ENCODE assay signal across 15 cellular contexts in genomic region chr10:113915540-113915939, GRCh38.
DNase-seq lines count a peak whose midpoint lies in the region; ATAC-seq and TF ChIP-seq lines count a peak whose summit lies in the region.
"Had no signal": no experiment of that assay in that cellular context is flagged by ENCODE, and none has a peak within 500 bp of the region (broad histone marks: within the 10 kb centered on the region; RNA-seq: fewer than 3 reads in every experiment).

No MANE protein-coding gene starts in this region.

- no peaks in the 10 kb centered on the region for H3K9me3 Mint-ChIP-seq in central memory CD8-positive, alpha-beta T cell
- H3K9me3 Mint-ChIP-seq: HFFc6 had no signal

- H3K27me3 ChIP-seq in left ventricle myocardium inferior (ENCODE audit: low read depth), result no peaks in the 10 kb centered on the region
- H3K27me3 ChIP-seq in heart right ventricle, result no peaks in the 10 kb centered on the region
- H3K27me3 ChIP-seq in PC-9 (ENCODE audit: insufficient read depth, low read depth), result no peaks in the 10 kb centered on the region
- H3K27me3 ChIP-seq in lung (ENCODE audit: control insufficient read depth, insufficient read depth), result no peaks in the 10 kb centered on the region
- H3K27me3 ChIP-seq: BLaER1 treated with 17β-estradiol and CSF1 and Interleukin-3, amounts not matched to agents 10 nM and 100 nM had no signal

- H3K36me3 ChIP-seq in left ventricle myocardium inferior (peaks cover 26% of the 10 kb centered on the region), heart right ventricle (peaks cover 0 to 46% (median under 1%) of the 10 kb centered on the region in 9 donors), PC-9 (ENCODE audit: low read depth) (no peaks in the 10 kb centered on the region), lung (ENCODE audit: control insufficient read depth in 2 of 2, insufficient read depth in 2 of 2, low read length in 2 of 2) (peaks cover 2 to 4% of the 10 kb centered on the region in 2 donors), OCI-LY7 (ENCODE audit: insufficient read depth, low read length) (peaks cover 3% of the 10 kb centered on the region; the same call in 1 of the 2 replicates)

- peaks cover 10% of the 10 kb centered on the region for H3K4me1 ChIP-seq in left ventricle myocardium inferior
- H3K4me1 ChIP-seq in heart right ventricle, result peaks cover 0 to 6% (median 0%) of the 10 kb centered on the region in 9 donors
- peaks cover 9% of the 10 kb centered on the region for H3K4me1 ChIP-seq in PC-9 (replicated peaks; ENCODE audit: insufficient read depth)
- peaks cover 0 to 3% of the 10 kb centered on the region in 2 donors for H3K4me1 ChIP-seq in lung (ENCODE audit: control insufficient read depth in 2 of 2, insufficient read depth in 2 of 2, low read length in 2 of 2)
- H3K4me1 ChIP-seq in OCI-LY7 (ENCODE audit: insufficient read depth, low read length, poor library complexity, severe bottlenecking), result no peaks in the 10 kb centered on the region
- H3K4me1 ChIP-seq: BLaER1 treated with 17β-estradiol and CSF1 and Interleukin-3, amounts not matched to agents 10 nM and 100 nM; HAP-1 had no signal

- no peak overlapping the region for H3K4me3 Mint-ChIP-seq in central memory CD8-positive, alpha-beta T cell
- H3K4me3 Mint-ChIP-seq: CD4-positive, CD25-positive, alpha-beta regulatory T cell; HFFc6 had no signal

- H3K27ac ChIP-seq in left ventricle myocardium inferior (replicated peaks) (peak overlapping the region; percentile 70), heart right ventricle (peak overlapping the region in 3 of 10 donors; percentile 19 to 39 (median 23)), PC-9 (peak overlapping the region; percentile 63), lung (ENCODE audit: low read depth in 1 of 2, low read length in 1 of 2) (peak overlapping the region; percentile 12 to 73), OCI-LY7 (ENCODE audit: low read depth, low read length, poor library complexity, severe bottlenecking) (no peak overlapping the region), coronary artery (no peak overlapping the region)
- H3K27ac ChIP-seq: BLaER1 treated with 17β-estradiol and CSF1 and Interleukin-3, amounts not matched to agents 10 nM and 100 nM had no signal

- H3K27me3 Mint-ChIP-seq in central memory CD8-positive, alpha-beta T cell, result no peaks in the 10 kb centered on the region
- H3K27me3 Mint-ChIP-seq: CD4-positive, CD25-positive, alpha-beta regulatory T cell had no signal

- no peak overlapping the region for H3K4me3 ChIP-seq in left ventricle myocardium inferior
- no peak overlapping the region for H3K4me3 ChIP-seq in heart right ventricle
- no peak overlapping the region for H3K4me3 ChIP-seq in PC-9
- no peak overlapping the region for H3K4me3 ChIP-seq in lung
- no peak overlapping the region for H3K4me3 ChIP-seq in OCI-LY7 (ENCODE audit: low read depth, low read length, poor library complexity, severe bottlenecking)
- H3K4me3 ChIP-seq in coronary artery, result no peak overlapping the region
- H3K4me3 ChIP-seq: BLaER1 treated with 17β-estradiol and CSF1 and Interleukin-3, amounts not matched to agents 10 nM and 100 nM; HAP-1 had no signal

- WGBS in heart right ventricle, 2 donors, result 97 to 98% methylated on average over 2 of the region's 2 CpGs
- 87 to 92% methylated on average over 2 of the region's 2 CpGs for WGBS in lung, 2 donors

- 0 out of 2 replicates have a peak, but pooled peaks cover 4% of the 10 kb centered on the region for H3F3A ChIP-seq in PC-9 (ENCODE audit: insufficient read depth, low read depth)

- H3K9me2 ChIP-seq in PC-9 (ENCODE audit: insufficient read depth), result no peaks in the 10 kb centered on the region
- no peaks in the 10 kb centered on the region for H3K9me2 ChIP-seq in OCI-LY7 (ENCODE audit: insufficient read depth, low read length)

- H2AFZ ChIP-seq in PC-9, result no peak overlapping the region
- no peak overlapping the region for H2AFZ ChIP-seq in OCI-LY7 (ENCODE audit: low read length)

- H3K4me2 ChIP-seq in PC-9 (no peak overlapping the region), OCI-LY7 (ENCODE audit: low read length) (no peak overlapping the region)
- H3K4me2 ChIP-seq: BLaER1 treated with 17β-estradiol and CSF1 and Interleukin-3, amounts not matched to agents 10 nM and 100 nM had no signal

- CTCF ChIA-PET in PC-9 (lab: Charles Lee), result no interaction called here
- CTCF ChIA-PET in OCI-LY7 (lab: Charles Lee; ENCODE audit: unreplicated experiment), result no interaction called here

- H4K20me1 ChIP-seq in PC-9 (ENCODE audit: insufficient read depth) (no peaks in the 10 kb centered on the region), OCI-LY7 (ENCODE audit: insufficient read depth, low read length) (no peaks in the 10 kb centered on the region)
- H4K20me1 ChIP-seq: BLaER1 treated with 17β-estradiol and CSF1 and Interleukin-3, amounts not matched to agents 10 nM and 100 nM had no signal

- DNase-seq in left ventricle myocardium inferior, result no peak
- no peak for DNase-seq in heart right ventricle
- DNase-seq in PC-9, result no peak
- DNase-seq in central memory CD8-positive, alpha-beta T cell (ENCODE audit: low spot score in 2 of 2), result no peak
- no peak for DNase-seq in lung (ENCODE audit: low spot score)
- DNase-seq in RPMI8226, result no peak
- DNase-seq in OCI-LY7 (ENCODE audit: low spot score), result no peak
- no peak for DNase-seq in coronary artery (ENCODE audit: low spot score)
- DNase-seq: 8988T; ACHN; CD4-positive, CD25-positive, alpha-beta regulatory T cell; DMS79; HFFc6 had no signal

- no peaks in the 10 kb centered on the region for H3K9me3 ChIP-seq in left ventricle myocardium inferior (replicated peaks)
- no peaks in the 10 kb centered on the region for H3K9me3 ChIP-seq in heart right ventricle
- no peaks in the 10 kb centered on the region for H3K9me3 ChIP-seq in PC-9 (ENCODE audit: insufficient read depth, low read depth)
- no peaks in the 10 kb centered on the region for H3K9me3 ChIP-seq in lung (ENCODE audit: control insufficient read depth in 2 of 2, insufficient read depth in 1 of 2, low read length in 1 of 2)
- H3K9me3 ChIP-seq in OCI-LY7 (ENCODE audit: low read length), result no peaks in the 10 kb centered on the region
- H3K9me3 ChIP-seq: BLaER1 treated with 17β-estradiol and CSF1 and Interleukin-3, amounts not matched to agents 10 nM and 100 nM; HAP-1 had no signal

- no peak for TF ChIP-seq CTCF in left ventricle myocardium inferior (IDR thresholded peaks at IDR 0.05; ENCODE audit: borderline replicate concordance)
- TF ChIP-seq CTCF in heart right ventricle (IDR thresholded peaks at IDR 0.05), result no peak
- TF ChIP-seq CTCF in PC-9 (conservative IDR thresholded peaks at IDR 0.05), result no peak
- TF ChIP-seq CTCF in lung (IDR thresholded peaks at IDR 0.05; ENCODE audit: control extremely low read depth, extremely low read depth), result no peak
- no peak for TF ChIP-seq CTCF in OCI-LY7 (conservative IDR thresholded peaks at IDR 0.05; ENCODE audit: low read length)
- TF ChIP-seq CTCF in coronary artery (IDR thresholded peaks at IDR 0.05), result no peak

- ATAC-seq in heart right ventricle (no peak), lung (ENCODE audit: insufficient read depth, low FRiP score) (no peak)
- no peak for ATAC-seq in central memory CD8-positive, alpha-beta T cell (replicated peaks; ENCODE audit: extremely low read depth, poor library complexity, severe bottlenecking)

- POLR2A ChIA-PET in PC-9 (lab: Charles Lee; ENCODE audit: unreplicated experiment) (no interaction called here), OCI-LY7 (lab: Charles Lee) (interaction anchor here (0.6 to 1.3 kb wide), 4 partner anchors 9 to 359 kb away, joined by 3 to 7 read pairs (median 3); no protein-coding TSS in a partner anchor)

- peak overlapping the region; percentile 69 for H3K27ac Mint-ChIP-seq in central memory CD8-positive, alpha-beta T cell (ENCODE audit: low read depth)
- H3K27ac Mint-ChIP-seq: CD4-positive, CD25-positive, alpha-beta regulatory T cell; HFFc6 had no signal

- intact Hi-C loops in left ventricle myocardium inferior (cut with micrococcal nuclease) (no loop called here), heart right ventricle (cut with DNase I) (loop anchor here in 1 of 10 donors (10.0 kb wide), 1 partner anchor 179 kb away; no protein-coding TSS in a partner anchor), PC-9 (cut with micrococcal nuclease; ENCODE audit: unreplicated experiment) (loop anchor here (5.0 kb wide), 1 partner anchor 42 kb away; no protein-coding TSS in a partner anchor), OCI-LY7 (cut with micrococcal nuclease; ENCODE audit: unreplicated experiment) (no loop called here)

- H3K4me1 Mint-ChIP-seq in central memory CD8-positive, alpha-beta T cell, result no peaks in the 10 kb centered on the region

- H3K79me2 ChIP-seq in PC-9 (ENCODE audit: low read depth) (no peaks in the 10 kb centered on the region), OCI-LY7 (ENCODE audit: insufficient read depth, low read depth, low read length) (no peaks in the 10 kb centered on the region)

- H3K36me3 Mint-ChIP-seq in central memory CD8-positive, alpha-beta T cell (ENCODE audit: insufficient read depth), result peaks cover 8% of the 10 kb centered on the region

- BruUV-seq in PC-9 (replicated peaks; lab: Mats Ljungman, UMichigan), result no TSS peak
- no TSS peak for BruUV-seq in OCI-LY7 (replicated peaks; lab: Mats Ljungman, UMichigan)

Comparison
In these comparisons a context has a peak if more than half of its experiments do, and no peak if none do; other contexts are left out.
1. H3K27ac ChIP-seq: peak in left ventricle myocardium inferior (single experiment), PC-9 (single experiment) and lung (2 of 2); none in OCI-LY7 (single experiment) and coronary artery (0 of 2).